In genomic region chr9:136629879-136630661, GRCh38 we compare ENCODE assay signal across 8 cellular contexts. TPM values are rescaled to one million over a fixed set of nuclear protein-coding genes. Genes with fewer than 3 reads are reported as not detected.
DNase-seq lines count a peak whose midpoint lies in the region; ATAC-seq, FAIRE-seq and TF ChIP-seq lines count a peak whose summit lies in the region.

No MANE protein-coding gene starts in this region.

- H3K9me1 ChIP-seq in K562 (ENCODE audit: control insufficient read depth, insufficient read depth, low read length): no peaks in the 10 kb centered on the region

- H3K9me3 ChIP-seq in CD4-positive, CD25-positive, alpha-beta regulatory T cell (ENCODE audit: control insufficient read depth in 2 of 2, low read length in 2 of 2): no peaks in the 10 kb centered on the region
- H3K9me3 ChIP-seq in T-helper 17 cell (ENCODE audit: control insufficient read depth, low read length, poor library complexity, severe bottlenecking) (no peaks in the 10 kb centered on the region), K562 (replicated peaks; ENCODE audit: control insufficient read depth, insufficient read depth, low read depth, low read length) (peaks cover 4% of the 10 kb centered on the region), prostate gland (no peaks in the 10 kb centered on the region)

- no peaks in the 10 kb centered on the region for H3K79me2 ChIP-seq in K562 (ENCODE audit: control insufficient read depth, insufficient read depth, low read length)

- peak overlapping the region in 1 of 4 donors; percentile 7 for H3K4me3 Mint-ChIP-seq in CD4-positive, CD25-positive, alpha-beta regulatory T cell
- H3K4me3 Mint-ChIP-seq in T-helper 17 cell: no peak overlapping the region

- POLR2A ChIA-PET in K562 (lab: Yijun Ruan, JAX): interaction anchor here (0.5 to 0.8 kb wide), 2 partner anchors 142 to 154 kb away, joined by 3 to 4 read pairs; no protein-coding TSS in a partner anchor

- in situ Hi-C loops in K562 (cut with MboI): loop anchor here (5.0 to 25.0 kb wide), 2 partner anchors 138 to 293 kb away; partner anchors contain the start of gene GPSM1

- no peak overlapping the region for H3K4me3 ChIP-seq in CD4-positive, CD25-positive, alpha-beta regulatory T cell (ENCODE audit: low read depth, low read length)
- H3K4me3 ChIP-seq in Jurkat, Clone E6-1 (ENCODE audit: low read length): no peak overlapping the region
- H3K4me3 ChIP-seq in K562 (no peak overlapping the region), prostate gland (no peak overlapping the region)

- peak; percentile 72 to 85 for TF ChIP-seq RAD21 in K562 (CRISPR knock-in tag; conservative IDR thresholded peaks at IDR 0.05 in 1 of 2, IDR thresholded peaks at IDR 0.05 in 1 of 2)

- 5% methylated on average over 16 of the region's 19 CpGs for WGBS in K562 (ENCODE audit: insufficient coverage, low coverage, missing lambda C conversion rate)
- 40% methylated on average over 19 of the region's 19 CpGs for WGBS in prostate gland

- H3K9ac ChIP-seq in K562 (ENCODE audit: insufficient read depth in 1 of 2, low read depth in 2 of 2, low read length in 2 of 2): 0 out of 4 replicates have a peak overlapping the region, but pooled peaks of 1 of the 2 experiments have one; percentile 37

- FAIRE-seq in K562 (lab: Jason Lieb, UNC): no peak

- CTCF ChIA-PET in K562 (lab: Yijun Ruan, JAX; ENCODE audit: low intra/inter-chr PET ratio): interaction anchor here (0.5 to 3.8 kb wide), 4 partner anchors 138 to 317 kb away, joined by 3 to 154 read pairs (median 8); partner anchors contain the start of gene SNAPC4

- H3K9me3 Mint-ChIP-seq in CD4-positive, CD25-positive, alpha-beta regulatory T cell: no peaks in the 10 kb centered on the region

- intact Hi-C loops in K562 (cut with micrococcal nuclease) (loop anchor here (2.0 to 10.0 kb wide), 2 partner anchors 15 to 85 kb away; partner anchors contain the start of gene NOTCH1), prostate gland (cut with DNase I) (loop anchor here (1.0 kb wide), 1 partner anchor 144 kb away; no protein-coding TSS in a partner anchor)

- BruUV-seq in K562 (replicated peaks; lab: Mats Ljungman, UMichigan): no TSS peak

- peak; percentile 71 to 78 (median 75) for TF ChIP-seq CTCF in K562 (IDR thresholded peaks at IDR 0.05 in 2 of 3, conservative IDR thresholded peaks at IDR 0.05 in 1 of 3; ENCODE audit: insufficient read depth in 2 of 3, low read depth in 1 of 3, low read length in 3 of 3)
- TF ChIP-seq CTCF in prostate gland (IDR thresholded peaks at IDR 0.05): peak in 2 of 4 experiments; percentile 47 to 56

- H3K36me3 Mint-ChIP-seq in CD4-positive, CD25-positive, alpha-beta regulatory T cell: no peaks in the 10 kb centered on the region
- no peaks in the 10 kb centered on the region for H3K36me3 Mint-ChIP-seq in T-helper 17 cell (ENCODE audit: low read depth)

- no peak overlapping the region for H2AFZ ChIP-seq in K562 (ENCODE audit: low read depth, low read length)

- peak; percentile 43 to 48 (median 46) for DNase-seq in CD4-positive, CD25-positive, alpha-beta regulatory T cell
- DNase-seq in Jurkat, Clone E6-1 (ENCODE audit: low read depth, low spot score): peak; percentile 45
- peak; percentile 23 to 41 (median 34) for DNase-seq in T-helper 17 cell
- DNase-seq in K562 (ENCODE audit: extremely low read depth in 1 of 4, low spot score in 3 of 4): peak; percentile 70 to 77 (median 72)
- peak; percentile 9 for DNase-seq in kidney glomerular epithelial cell (lab: John Stamatoyannopoulos, UW)
- DNase-seq in stimulated activated CD8-positive, alpha-beta memory T cell treated with anti-CD3 and anti-CD28 coated beads, Interleukin-12 subunit alpha, Interleukin-12 subunit beta, amount 100 ng/mL, for 4 hours (ENCODE audit: low read depth): peak; percentile 32
- no peak for DNase-seq in prostate gland (ENCODE audit: low spot score)
- DNase-seq in occipital lobe (lab: John Stamatoyannopoulos, UW): no peak

- TF ChIP-seq POLR2A in K562 (conservative IDR thresholded peaks at IDR 0.05) (no peak), prostate gland (IDR thresholded peaks at IDR 0.05) (no peak)

- no peaks in the 10 kb centered on the region for H3K4me1 ChIP-seq in CD4-positive, CD25-positive, alpha-beta regulatory T cell (ENCODE audit: control insufficient read depth, insufficient read depth, low read length, poor library complexity, severe bottlenecking)
- peaks cover 0 to 56% of the 10 kb centered on the region in 2 experiments; a peak in 4 of 5 replicates for H3K4me1 ChIP-seq in K562 (replicated peaks in 1 of 2; ENCODE audit: control insufficient read depth in 2 of 2, insufficient read depth in 2 of 2, low read length in 2 of 2)
- H3K4me1 ChIP-seq in prostate gland (replicated peaks): peaks cover 4% of the 10 kb centered on the region

- H3K27me3 ChIP-seq in CD4-positive, CD25-positive, alpha-beta regulatory T cell (ENCODE audit: control insufficient read depth, insufficient read depth, low read length): no peaks in the 10 kb centered on the region
- H3K27me3 ChIP-seq in K562 (ENCODE audit: control insufficient read depth in 2 of 2, insufficient read depth in 2 of 2, low read length in 2 of 2) (peaks cover 0 to 12% of the 10 kb centered on the region in 2 experiments; a peak in 2 of 5 replicates), prostate gland (replicated peaks; ENCODE audit: insufficient read depth) (no peaks in the 10 kb centered on the region)

- no peaks in the 10 kb centered on the region for H3K4me1 Mint-ChIP-seq in CD4-positive, CD25-positive, alpha-beta regulatory T cell
- H3K4me1 Mint-ChIP-seq in T-helper 17 cell: no peaks in the 10 kb centered on the region

- 0 out of 2 replicates have a peak overlapping the region, but pooled peaks have one; percentile 25 for H3K4me2 ChIP-seq in K562 (ENCODE audit: insufficient read depth, low read length)

- no peaks in the 10 kb centered on the region for H3K36me3 ChIP-seq in CD4-positive, CD25-positive, alpha-beta regulatory T cell (ENCODE audit: control insufficient read depth, insufficient read depth, low read length)
- H3K36me3 ChIP-seq in K562 (ENCODE audit: control insufficient read depth, insufficient read depth, low read length): no peaks in the 10 kb centered on the region
- H3K36me3 ChIP-seq in prostate gland: no peaks in the 10 kb centered on the region

- peaks cover 12% of the 10 kb centered on the region for H3K27me3 Mint-ChIP-seq in CD4-positive, CD25-positive, alpha-beta regulatory T cell
- H3K27me3 Mint-ChIP-seq in T-helper 17 cell: peaks cover 6% of the 10 kb centered on the region

- H3K27ac Mint-ChIP-seq in CD4-positive, CD25-positive, alpha-beta regulatory T cell: peak overlapping the region in 2 of 3 donors; percentile 56 to 87
- no peak overlapping the region for H3K27ac Mint-ChIP-seq in T-helper 17 cell

- H3K27ac ChIP-seq in CD4-positive, CD25-positive, alpha-beta regulatory T cell (ENCODE audit: insufficient read depth, low read length, poor library complexity, severe bottlenecking): no peak overlapping the region
- H3K27ac ChIP-seq in K562 (ENCODE audit: extremely low read depth, low read depth, low read length) (no peak overlapping the region), prostate gland (no peak overlapping the region)

- H4K20me1 ChIP-seq in K562 (replicated peaks; ENCODE audit: control insufficient read depth, insufficient read depth, low read length): peaks cover 10% of the 10 kb centered on the region; the same call in 1 of the 2 replicates

- peak; percentile 47 to 49 for ATAC-seq in CD4-positive, CD25-positive, alpha-beta regulatory T cell (ENCODE audit: low read depth in 2 of 2)
- ATAC-seq in T-helper 17 cell (peak; percentile 54), K562 (peak; percentile 85)

- TF ChIP-seq EP300 in K562 (IDR thresholded peaks at IDR 0.05; ENCODE audit: low read length): no peak

RNA-seq across cellular contexts. Expression of gene EGFL7, which starts 32.6 kb away (rescaled TPM):
- 1.7 TPM for total RNA-seq in CD4-positive, CD25-positive, alpha-beta regulatory T cell
- polyA plus RNA-seq in CD4-positive, CD25-positive, alpha-beta regulatory T cell: not detected
- 11.0 TPM for polyA plus RNA-seq in Jurkat, Clone E6-1 (2012; ENCODE audit: insufficient read depth, insufficient read length)
- 1 to 10 TPM in 1 of 2 donors, not detected in 1; 5.7 TPM for total RNA-seq in T-helper 17 cell
- 149 and 838 TPM in 2 replicates for total RNA-seq in K562 (2011; cell fraction: chromatin; rRNA removed; ENCODE audit: low replicate concordance)
- 1,169 and 1,462 TPM in 2 replicates for total RNA-seq in K562 (2011; cell fraction: nucleolus; rRNA removed)
- 493 and 520 TPM in 2 replicates for total RNA-seq in K562 (2011; cell fraction: nucleoplasm; rRNA removed)
- total RNA-seq in K562 (2014; rRNA removed): 217 and 294 TPM in 2 replicates
- 6.6 and 10.2 TPM in 2 replicates for total RNA-seq in K562 (2014; rRNA removed; fragmentation: Illumina TruSeq; extraction: Trizol)
- 55.3 and 55.5 TPM in 2 replicates for total RNA-seq in K562 (2015; rRNA removed; fragmentation: Illumina TruSeq; extraction: Trizol)
- 213 and 225 TPM in 2 replicates for total RNA-seq in K562 (2021)
- 220 and 305 TPM in 2 replicates for polyA plus RNA-seq in K562 (2011; rRNA removed)
- 390 and 1,175 TPM in 2 replicates for polyA plus RNA-seq in K562 (2011; cell fraction: cytosol; rRNA removed)
- 1,734 and 4,262 TPM in 2 replicates for polyA plus RNA-seq in K562 (2011; cell fraction: nucleus; rRNA removed)
- polyA plus RNA-seq in K562 (2012): 148 and 194 TPM in 2 replicates
- polyA plus RNA-seq in K562 (2014; fragmentation: Illumina TruSeq; extraction: Trizol): 16.3 and 110 TPM in 2 replicates
- polyA plus RNA-seq in K562 (2014; fragmentation: Nextera tagmentation; extraction: Ambion mirVana): 10 to 100 TPM in 1 of 2 experiments, 1 to 10 TPM in 1; 1.5 to 10.9 TPM
- polyA plus RNA-seq in K562 (2014; rRNA removed): 286 and 294 TPM in 2 replicates
- 33.5 and 52.0 TPM in 2 replicates for polyA minus RNA-seq in K562 (2011; rRNA and poly(A)+ RNA removed)
- 222 and 294 TPM in 2 replicates for polyA minus RNA-seq in K562 (2011; cell fraction: cytosol; rRNA and poly(A)+ RNA removed)
- polyA minus RNA-seq in K562 (2011; cell fraction: nucleus; rRNA and poly(A)+ RNA removed): 630 and 998 TPM in 2 replicates
- 100 to 1,000 TPM in 1 of 2 donors, 10 to 100 TPM in 1; 49.3 to 118 TPM for total RNA-seq in prostate gland
- 13.7 TPM for total RNA-seq in occipital lobe

RNA-seq across cellular contexts. Expression of gene AGPAT2, which starts 57.2 kb away (rescaled TPM):
- 11.0 TPM for total RNA-seq in CD4-positive, CD25-positive, alpha-beta regulatory T cell
- polyA plus RNA-seq in CD4-positive, CD25-positive, alpha-beta regulatory T cell: 10 to 100 TPM; 12.0 to 22.1 (median 21.1) TPM
- polyA plus RNA-seq in Jurkat, Clone E6-1 (2012; ENCODE audit: insufficient read depth, insufficient read length): 35.0 TPM
- total RNA-seq in T-helper 17 cell: 1 to 10 TPM; 7.7 to 8.5 TPM
- total RNA-seq in K562 (2011; cell fraction: chromatin; rRNA removed; ENCODE audit: low replicate concordance): 18.6 and 52.7 TPM in 2 replicates
- total RNA-seq in K562 (2011; cell fraction: nucleolus; rRNA removed): 77.5 and 84.7 TPM in 2 replicates
- total RNA-seq in K562 (2011; cell fraction: nucleoplasm; rRNA removed): 39.6 and 45.3 TPM in 2 replicates
- 45.5 and 56.5 TPM in 2 replicates for total RNA-seq in K562 (2014; rRNA removed)
- total RNA-seq in K562 (2014; rRNA removed; fragmentation: Illumina TruSeq; extraction: Trizol): 7.2 and 8.5 TPM in 2 replicates
- 27.7 and 31.8 TPM in 2 replicates for total RNA-seq in K562 (2015; rRNA removed; fragmentation: Illumina TruSeq; extraction: Trizol)
- total RNA-seq in K562 (2021): 52.6 and 54.5 TPM in 2 replicates
- polyA plus RNA-seq in K562 (2011; rRNA removed): 17.3 and 25.4 TPM in 2 replicates
- 37.8 and 64.3 TPM in 2 replicates for polyA plus RNA-seq in K562 (2011; cell fraction: cytosol; rRNA removed)
- polyA plus RNA-seq in K562 (2011; cell fraction: nucleus; rRNA removed): 26.1 and 33.3 TPM in 2 replicates
- polyA plus RNA-seq in K562 (2012): 34.3 and 52.5 TPM in 2 replicates
- 23.9 and 38.6 TPM in 2 replicates for polyA plus RNA-seq in K562 (2014; fragmentation: Illumina TruSeq; extraction: Trizol)
- under 1 TPM; 0.13 to 0.45 TPM for polyA plus RNA-seq in K562 (2014; fragmentation: Nextera tagmentation; extraction: Ambion mirVana)
- polyA plus RNA-seq in K562 (2014; rRNA removed): 47.1 and 51.9 TPM in 2 replicates
- 10.0 and 12.2 TPM in 2 replicates for polyA minus RNA-seq in K562 (2011; rRNA and poly(A)+ RNA removed)
- polyA minus RNA-seq in K562 (2011; cell fraction: cytosol; rRNA and poly(A)+ RNA removed): 19.5 and 23.0 TPM in 2 replicates
- polyA minus RNA-seq in K562 (2011; cell fraction: nucleus; rRNA and poly(A)+ RNA removed): 21.4 and 30.0 TPM in 2 replicates
- total RNA-seq in prostate gland: 10 to 100 TPM; 44.9 to 50.0 TPM
- 2.2 TPM for total RNA-seq in occipital lobe

Comparison
In these comparisons a context has a peak if more than half of its experiments do, and no peak if none do; other contexts are left out.
1. DNase-seq: peak in CD4-positive, CD25-positive, alpha-beta regulatory T cell (3 of 3), Jurkat, Clone E6-1 (single experiment), T-helper 17 cell (3 of 3), K562 (4 of 4), kidney glomerular epithelial cell (single experiment) and stimulated activated CD8-positive, alpha-beta memory T cell treated with anti-CD3 and anti-CD28 coated beads, Interleukin-12 subunit alpha, Interleukin-12 subunit beta, amount 100 ng/mL, for 4 hours (single experiment); none in prostate gland (single experiment) and occipital lobe (single experiment).
2. Peak in every context shown above with its lines, with median percentiles within 50 percentile points of each other: ATAC-seq.